8 cellular contexts compared by ENCODE assay signal in the genomic region with DNA sequence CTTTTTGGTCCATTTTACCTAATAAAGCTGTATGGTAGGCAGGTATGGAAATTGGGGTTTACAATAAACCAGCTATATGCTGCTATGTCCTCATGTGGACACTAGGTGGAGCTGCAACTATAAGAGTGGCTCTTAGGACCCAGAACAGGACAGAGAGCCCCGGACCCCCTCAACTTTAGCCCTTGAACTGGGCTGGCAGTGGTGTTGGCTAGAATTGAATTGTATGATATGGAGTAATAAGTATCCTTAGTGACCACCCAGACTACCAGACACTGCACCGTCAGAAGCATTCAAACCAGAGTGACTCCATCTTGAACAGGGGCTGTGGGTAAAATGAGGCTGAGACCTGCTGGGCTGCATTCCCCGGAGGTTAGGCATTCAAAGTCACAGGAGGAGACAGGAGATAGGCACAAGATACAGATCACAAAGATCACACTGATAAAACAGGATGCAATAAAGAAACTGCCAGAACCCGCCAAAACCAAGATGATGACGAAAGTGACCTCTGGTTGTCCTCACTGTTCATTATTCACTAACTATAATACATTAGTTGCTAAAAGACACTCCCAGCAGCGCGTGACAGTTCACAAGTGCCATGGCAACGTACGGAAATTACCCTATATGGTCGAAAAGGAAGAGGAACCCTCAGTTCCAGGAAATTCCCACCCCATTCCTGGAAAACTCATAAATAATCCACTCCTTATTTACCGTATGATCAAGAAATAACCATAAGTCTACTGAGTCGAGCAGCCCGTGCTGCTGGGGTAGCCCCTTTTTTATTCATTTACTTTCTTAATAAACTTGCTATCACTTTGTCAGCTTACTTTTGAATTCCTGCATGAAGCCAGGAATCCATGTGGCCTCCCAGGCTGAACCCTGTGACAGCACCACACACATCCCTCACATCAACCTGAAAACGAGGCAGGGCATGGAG.
A peak's percentile ranks its signal among the peaks of the same experiment; 100 is the strongest.
DNase-seq lines count a peak whose midpoint lies in the region; ATAC-seq, FAIRE-seq and TF ChIP-seq lines count a peak whose summit lies in the region.

No MANE protein-coding gene starts in this region.

- H3K36me3 ChIP-seq in kidney (ENCODE audit: control insufficient read depth in 1 of 2, insufficient read depth in 2 of 2, low read length in 2 of 2), result peaks cover 0 to under 1% of the 10 kb centered on the region in 2 donors

- no peaks in the 10 kb centered on the region for H3K9me3 ChIP-seq in kidney (ENCODE audit: control insufficient read depth in 1 of 2, low read length in 2 of 2)

- intact Hi-C loops in kidney (cut with DNase I), result no loop called here

- no peak for ATAC-seq in HG02852 (IDR thresholded peaks at IDR 0.05; ENCODE audit: unreplicated experiment)

- DNase-seq in GM03348 (ENCODE audit: low spot score), result peak; percentile 80
- DNase-seq in HFF-Myc (ENCODE audit: extremely low read depth, low read depth), result peak; percentile 54
- DNase-seq in NCI-H1694 treated with DMSO at 0.1 percent for 48 hours (lab: John Stamatoyannopoulos, UW), result peak; percentile 47
- peak; percentile 81 to 83 for DNase-seq in cardiac fibroblast (ENCODE audit: low read depth in 2 of 2)
- DNase-seq in kidney, result peak; percentile 90
- DNase-seq in stimulated activated CD4-positive, alpha-beta T cell treated with anti-CD3 and anti-CD28 coated beads, Interleukin-15, amount 100 ng/mL, for 48 hours (ENCODE audit: low read depth in 2 of 2), result peak; percentile 46 to 54

- FAIRE-seq in kidney (lab: Jason Lieb, UNC), result no peak

- H3K9ac ChIP-seq in kidney (ENCODE audit: low read length in 2 of 2), result peak overlapping the region in 1 of 2 donors; percentile 30

- H3K27ac ChIP-seq in VCaP (peak overlapping the region; percentile 51), kidney (ENCODE audit: low read depth in 2 of 2, low read length in 2 of 2) (peak overlapping the region; percentile 76 to 80)

- TF ChIP-seq CTCF in HFF-Myc (IDR thresholded peaks at IDR 0.05; ENCODE audit: low read depth, low read length, missing control alignments) (peak; percentile 81), VCaP (conservative IDR thresholded peaks at IDR 0.05) (peak; percentile 96), cardiac fibroblast (IDR thresholded peaks at IDR 0.05; ENCODE audit: low read depth, low read length) (peak; percentile 84), kidney (IDR thresholded peaks at IDR 0.05; ENCODE audit: borderline replicate concordance, extremely low read depth, insufficient read depth) (peak; percentile 85)

- no peak overlapping the region for H3K4me3 ChIP-seq in HFF-Myc (replicated peaks; ENCODE audit: low read depth, low read length)
- H3K4me3 ChIP-seq in cardiac fibroblast (replicated peaks in 1 of 2; ENCODE audit: low read depth in 2 of 2, low read length in 2 of 2), result no peak overlapping the region
- H3K4me3 ChIP-seq in kidney (ENCODE audit: low read length in 2 of 2), result peak overlapping the region in 1 of 2 donors; percentile 17

- peaks cover 3 to 5% of the 10 kb centered on the region in 2 donors for H3K4me1 ChIP-seq in kidney (ENCODE audit: control insufficient read depth in 1 of 2, insufficient read depth in 1 of 2, low read depth in 1 of 2, low read length in 2 of 2)
